In genomic region chr21:43203523-43204080, GRCh38 we compare ENCODE assay signal across 1 cellular context.
TF ChIP-seq lines count a peak whose summit lies in the region.

No MANE protein-coding gene starts in this region.

TF ChIP-seq in WTC11, 78 proteins besides CTCF, POLR2A, EP300 and RAD21 (continued from another document):
- TF ChIP-seq, protein P1, sequence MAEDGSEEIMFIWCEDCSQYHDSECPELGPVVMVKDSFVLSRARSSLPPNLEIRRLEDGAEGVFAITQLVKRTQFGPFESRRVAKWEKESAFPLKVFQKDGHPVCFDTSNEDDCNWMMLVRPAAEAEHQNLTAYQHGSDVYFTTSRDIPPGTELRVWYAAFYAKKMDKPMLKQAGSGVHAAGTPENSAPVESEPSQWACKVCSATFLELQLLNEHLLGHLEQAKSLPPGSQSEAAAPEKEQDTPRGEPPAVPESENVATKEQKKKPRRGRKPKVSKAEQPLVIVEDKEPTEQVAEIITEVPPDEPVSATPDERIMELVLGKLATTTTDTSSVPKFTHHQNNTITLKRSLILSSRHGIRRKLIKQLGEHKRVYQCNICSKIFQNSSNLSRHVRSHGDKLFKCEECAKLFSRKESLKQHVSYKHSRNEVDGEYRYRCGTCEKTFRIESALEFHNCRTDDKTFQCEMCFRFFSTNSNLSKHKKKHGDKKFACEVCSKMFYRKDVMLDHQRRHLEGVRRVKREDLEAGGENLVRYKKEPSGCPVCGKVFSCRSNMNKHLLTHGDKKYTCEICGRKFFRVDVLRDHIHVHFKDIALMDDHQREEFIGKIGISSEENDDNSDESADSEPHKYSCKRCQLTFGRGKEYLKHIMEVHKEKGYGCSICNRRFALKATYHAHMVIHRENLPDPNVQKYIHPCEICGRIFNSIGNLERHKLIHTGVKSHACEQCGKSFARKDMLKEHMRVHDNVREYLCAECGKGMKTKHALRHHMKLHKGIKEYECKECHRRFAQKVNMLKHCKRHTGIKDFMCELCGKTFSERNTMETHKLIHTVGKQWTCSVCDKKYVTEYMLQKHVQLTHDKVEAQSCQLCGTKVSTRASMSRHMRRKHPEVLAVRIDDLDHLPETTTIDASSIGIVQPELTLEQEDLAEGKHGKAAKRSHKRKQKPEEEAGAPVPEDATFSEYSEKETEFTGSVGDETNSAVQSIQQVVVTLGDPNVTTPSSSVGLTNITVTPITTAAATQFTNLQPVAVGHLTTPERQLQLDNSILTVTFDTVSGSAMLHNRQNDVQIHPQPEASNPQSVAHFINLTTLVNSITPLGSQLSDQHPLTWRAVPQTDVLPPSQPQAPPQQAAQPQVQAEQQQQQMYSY (CRISPR knock-in tag; IDR thresholded peaks at IDR 0.05), result no peak
- TF ChIP-seq ZNF121 (CRISPR knock-in tag; IDR thresholded peaks at IDR 0.05) (no peak), ZNF671 (CRISPR knock-in tag; IDR thresholded peaks at IDR 0.05) (no peak), CREB1 (CRISPR knock-in tag; IDR thresholded peaks at IDR 0.05) (no peak), E2F5 (CRISPR knock-in tag; IDR thresholded peaks at IDR 0.05) (no peak), USF1 (CRISPR knock-in tag; IDR thresholded peaks at IDR 0.05) (no peak), NFYB (CRISPR knock-in tag; conservative IDR thresholded peaks at IDR 0.05; ENCODE audit: low read depth) (no peak), ZBTB21 (CRISPR knock-in tag; IDR thresholded peaks at IDR 0.05; ENCODE audit: borderline replicate concordance) (no peak)
- TF ChIP-seq, protein P2, sequence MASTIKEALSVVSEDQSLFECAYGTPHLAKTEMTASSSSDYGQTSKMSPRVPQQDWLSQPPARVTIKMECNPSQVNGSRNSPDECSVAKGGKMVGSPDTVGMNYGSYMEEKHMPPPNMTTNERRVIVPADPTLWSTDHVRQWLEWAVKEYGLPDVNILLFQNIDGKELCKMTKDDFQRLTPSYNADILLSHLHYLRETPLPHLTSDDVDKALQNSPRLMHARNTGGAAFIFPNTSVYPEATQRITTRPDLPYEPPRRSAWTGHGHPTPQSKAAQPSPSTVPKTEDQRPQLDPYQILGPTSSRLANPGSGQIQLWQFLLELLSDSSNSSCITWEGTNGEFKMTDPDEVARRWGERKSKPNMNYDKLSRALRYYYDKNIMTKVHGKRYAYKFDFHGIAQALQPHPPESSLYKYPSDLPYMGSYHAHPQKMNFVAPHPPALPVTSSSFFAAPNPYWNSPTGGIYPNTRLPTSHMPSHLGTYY (CRISPR knock-in tag; IDR thresholded peaks at IDR 0.05), result no peak
- TF ChIP-seq, protein P3, sequence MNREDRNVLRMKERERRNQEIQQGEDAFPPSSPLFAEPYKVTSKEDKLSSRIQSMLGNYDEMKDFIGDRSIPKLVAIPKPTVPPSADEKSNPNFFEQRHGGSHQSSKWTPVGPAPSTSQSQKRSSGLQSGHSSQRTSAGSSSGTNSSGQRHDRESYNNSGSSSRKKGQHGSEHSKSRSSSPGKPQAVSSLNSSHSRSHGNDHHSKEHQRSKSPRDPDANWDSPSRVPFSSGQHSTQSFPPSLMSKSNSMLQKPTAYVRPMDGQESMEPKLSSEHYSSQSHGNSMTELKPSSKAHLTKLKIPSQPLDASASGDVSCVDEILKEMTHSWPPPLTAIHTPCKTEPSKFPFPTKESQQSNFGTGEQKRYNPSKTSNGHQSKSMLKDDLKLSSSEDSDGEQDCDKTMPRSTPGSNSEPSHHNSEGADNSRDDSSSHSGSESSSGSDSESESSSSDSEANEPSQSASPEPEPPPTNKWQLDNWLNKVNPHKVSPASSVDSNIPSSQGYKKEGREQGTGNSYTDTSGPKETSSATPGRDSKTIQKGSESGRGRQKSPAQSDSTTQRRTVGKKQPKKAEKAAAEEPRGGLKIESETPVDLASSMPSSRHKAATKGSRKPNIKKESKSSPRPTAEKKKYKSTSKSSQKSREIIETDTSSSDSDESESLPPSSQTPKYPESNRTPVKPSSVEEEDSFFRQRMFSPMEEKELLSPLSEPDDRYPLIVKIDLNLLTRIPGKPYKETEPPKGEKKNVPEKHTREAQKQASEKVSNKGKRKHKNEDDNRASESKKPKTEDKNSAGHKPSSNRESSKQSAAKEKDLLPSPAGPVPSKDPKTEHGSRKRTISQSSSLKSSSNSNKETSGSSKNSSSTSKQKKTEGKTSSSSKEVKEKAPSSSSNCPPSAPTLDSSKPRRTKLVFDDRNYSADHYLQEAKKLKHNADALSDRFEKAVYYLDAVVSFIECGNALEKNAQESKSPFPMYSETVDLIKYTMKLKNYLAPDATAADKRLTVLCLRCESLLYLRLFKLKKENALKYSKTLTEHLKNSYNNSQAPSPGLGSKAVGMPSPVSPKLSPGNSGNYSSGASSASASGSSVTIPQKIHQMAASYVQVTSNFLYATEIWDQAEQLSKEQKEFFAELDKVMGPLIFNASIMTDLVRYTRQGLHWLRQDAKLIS (CRISPR knock-in tag; IDR thresholded peaks at IDR 0.05; ENCODE audit: borderline replicate concordance), result no peak
